19 cellular contexts compared by ENCODE assay signal in genomic region chr20:52361650-52362049, GRCh38.
"Had no signal": no experiment of that assay in that cellular context is flagged by ENCODE, and none has a peak within 500 bp of the region (broad histone marks: within the 10 kb centered on the region; RNA-seq: fewer than 3 reads in every experiment).

No MANE protein-coding gene starts in this region.

- H3K4me3 ChIP-seq: K562 had no signal

- H3K27ac ChIP-seq: KMS-11, RWPE1 had no signal

- H3K9me3 ChIP-seq: SK-N-SH had no signal

- DNase-seq: Kasumi-1, MM.1S, NCI-H1092 treated with DMSO at 0.1 percent for 48 hours, NCI-H1436, NCI-H187, NCI-H2081, NCI-H2107, NCI-H2227 treated with DMSO at 0.1 percent for 48 hours, NCI-H510A, NCI-H524 treated with DMSO at 0.1 percent for 48 hours, NCI-H82, PC-3, SHP77, SK-N-SH, SW 1271, T-cell had no signal
